Comparison of ENCODE assay signal across 1 cellular context in the genomic region with DNA sequence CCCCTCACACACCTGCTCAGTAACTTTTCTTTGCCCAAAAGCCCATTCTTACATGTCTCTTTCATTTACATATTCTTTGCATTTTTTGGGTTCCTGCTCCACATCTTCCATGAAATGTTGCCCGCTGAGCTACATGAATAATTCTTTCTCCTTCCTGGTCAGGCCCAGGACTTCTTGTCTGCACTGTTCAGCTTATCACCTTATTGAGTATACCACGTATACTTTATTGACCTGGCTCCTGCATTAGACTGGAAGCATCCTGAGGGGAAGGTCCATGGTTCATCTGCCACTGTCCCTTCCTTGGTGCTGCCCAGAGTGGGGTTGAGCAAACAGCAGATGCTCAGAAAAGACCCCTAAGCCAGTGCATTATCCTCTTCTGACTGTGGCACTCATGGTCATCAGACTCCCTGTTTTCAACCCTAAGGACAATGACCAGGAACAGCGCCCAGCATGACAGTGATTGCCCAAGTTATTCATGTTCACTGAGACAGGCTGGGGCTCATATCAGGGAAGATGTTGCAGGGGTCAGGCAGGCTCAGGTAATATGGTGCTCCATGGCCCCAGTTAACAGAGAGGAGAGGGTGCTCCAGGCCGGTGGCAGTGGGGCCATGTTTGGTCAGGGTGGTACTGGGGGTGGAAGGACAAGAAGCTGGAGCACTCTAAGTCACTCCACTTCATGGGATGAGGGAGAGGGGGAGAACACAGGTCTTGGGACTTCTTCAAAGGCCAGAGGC.
TF ChIP-seq lines count a peak whose summit lies in the region.

No MANE protein-coding gene starts in this region.

TF ChIP-seq in HepG2, 621 proteins besides CTCF, POLR2A, EP300 and RAD21 (continued from another document and continues in another):
- TF ChIP-seq, protein P1, sequence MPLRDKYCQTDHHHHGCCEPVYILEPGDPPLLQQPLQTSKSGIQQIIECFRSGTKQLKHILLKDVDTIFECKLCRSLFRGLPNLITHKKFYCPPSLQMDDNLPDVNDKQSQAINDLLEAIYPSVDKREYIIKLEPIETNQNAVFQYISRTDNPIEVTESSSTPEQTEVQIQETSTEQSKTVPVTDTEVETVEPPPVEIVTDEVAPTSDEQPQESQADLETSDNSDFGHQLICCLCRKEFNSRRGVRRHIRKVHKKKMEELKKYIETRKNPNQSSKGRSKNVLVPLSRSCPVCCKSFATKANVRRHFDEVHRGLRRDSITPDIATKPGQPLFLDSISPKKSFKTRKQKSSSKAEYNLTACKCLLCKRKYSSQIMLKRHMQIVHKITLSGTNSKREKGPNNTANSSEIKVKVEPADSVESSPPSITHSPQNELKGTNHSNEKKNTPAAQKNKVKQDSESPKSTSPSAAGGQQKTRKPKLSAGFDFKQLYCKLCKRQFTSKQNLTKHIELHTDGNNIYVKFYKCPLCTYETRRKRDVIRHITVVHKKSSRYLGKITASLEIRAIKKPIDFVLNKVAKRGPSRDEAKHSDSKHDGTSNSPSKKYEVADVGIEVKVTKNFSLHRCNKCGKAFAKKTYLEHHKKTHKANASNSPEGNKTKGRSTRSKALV (CRISPR knock-in tag; IDR thresholded peaks at IDR 0.05): no peak
- TF ChIP-seq MAF1 (CRISPR knock-in tag; IDR thresholded peaks at IDR 0.05; ENCODE audit: borderline replicate concordance) (no peak), SOX6 (IDR thresholded peaks at IDR 0.05) (no peak), SOX6 (CRISPR knock-in tag; IDR thresholded peaks at IDR 0.05) (peak; percentile 28; the same call in 1 of the 2 replicates), CEBPG (CRISPR knock-in tag; IDR thresholded peaks at IDR 0.05) (no peak), GPN1 (CRISPR knock-in tag; IDR thresholded peaks at IDR 0.05; ENCODE audit: borderline replicate concordance) (no peak), ZNF317 (CRISPR knock-in tag; IDR thresholded peaks at IDR 0.05) (0 out of 2 replicates have a peak, but pooled peaks have one; percentile 42), AGO1 (IDR thresholded peaks at IDR 0.05; ENCODE audit: low read depth, low read length, poor library complexity, severe bottlenecking) (no peak), POGZ (CRISPR knock-in tag; IDR thresholded peaks at IDR 0.05) (no peak), ZBTB42 (CRISPR knock-in tag; IDR thresholded peaks at IDR 0.05) (no peak), MEIS2 (CRISPR knock-in tag; IDR thresholded peaks at IDR 0.05) (peak; percentile 44; the same call in 1 of the 2 replicates), ZBTB21 (CRISPR knock-in tag; IDR thresholded peaks at IDR 0.05) (no peak), CAMTA2 (CRISPR knock-in tag; IDR thresholded peaks at IDR 0.05; ENCODE audit: borderline replicate concordance) (no peak; the same call in 1 of the 2 replicates), MBNL3 (CRISPR knock-in tag; conservative IDR thresholded peaks at IDR 0.05) (no peak), FOSL2 (CRISPR knock-in tag; IDR thresholded peaks at IDR 0.05) (no peak), ZNF549 (CRISPR knock-in tag; IDR thresholded peaks at IDR 0.05) (no peak), ZNF83 (CRISPR knock-in tag; IDR thresholded peaks at IDR 0.05; ENCODE audit: borderline replicate concordance) (0 out of 2 replicates have a peak, but pooled peaks have one; percentile 53), ZNF598 (CRISPR knock-in tag; IDR thresholded peaks at IDR 0.05; ENCODE audit: borderline replicate concordance) (no peak), ZNF335 (CRISPR knock-in tag; IDR thresholded peaks at IDR 0.05) (no peak), NFE2L1 (CRISPR knock-in tag; IDR thresholded peaks at IDR 0.05; ENCODE audit: borderline replicate concordance) (no peak), CBX1 (IDR thresholded peaks at IDR 0.05; ENCODE audit: low read depth) (peak; percentile 60), SOX13 (IDR thresholded peaks at IDR 0.05) (no peak), SOX13 (CRISPR knock-in tag; conservative IDR thresholded peaks at IDR 0.05 in 1 of 2, IDR thresholded peaks at IDR 0.05 in 1 of 2) (no peak), ZFY (CRISPR knock-in tag; IDR thresholded peaks at IDR 0.05) (peak; percentile 46; the same call in 1 of the 2 replicates), EEA1 (CRISPR knock-in tag; IDR thresholded peaks at IDR 0.05; ENCODE audit: borderline replicate concordance) (no peak), ZNF510 (CRISPR knock-in tag; IDR thresholded peaks at IDR 0.05; ENCODE audit: low read depth) (no peak), ZNF230 (CRISPR knock-in tag; IDR thresholded peaks at IDR 0.05) (no peak), SPEN (CRISPR knock-in tag; IDR thresholded peaks at IDR 0.05; ENCODE audit: low read depth) (no peak), SRY (CRISPR knock-in tag; IDR thresholded peaks at IDR 0.05) (no peak), ZNF350 (CRISPR knock-in tag; IDR thresholded peaks at IDR 0.05; ENCODE audit: borderline replicate concordance, low read depth) (no peak), GATAD2A (CRISPR knock-in tag; IDR thresholded peaks at IDR 0.05) (no peak), DR1 (CRISPR knock-in tag; IDR thresholded peaks at IDR 0.05) (0 out of 2 replicates have a peak, but pooled peaks have one; percentile 13)
- TF ChIP-seq, protein P2, sequence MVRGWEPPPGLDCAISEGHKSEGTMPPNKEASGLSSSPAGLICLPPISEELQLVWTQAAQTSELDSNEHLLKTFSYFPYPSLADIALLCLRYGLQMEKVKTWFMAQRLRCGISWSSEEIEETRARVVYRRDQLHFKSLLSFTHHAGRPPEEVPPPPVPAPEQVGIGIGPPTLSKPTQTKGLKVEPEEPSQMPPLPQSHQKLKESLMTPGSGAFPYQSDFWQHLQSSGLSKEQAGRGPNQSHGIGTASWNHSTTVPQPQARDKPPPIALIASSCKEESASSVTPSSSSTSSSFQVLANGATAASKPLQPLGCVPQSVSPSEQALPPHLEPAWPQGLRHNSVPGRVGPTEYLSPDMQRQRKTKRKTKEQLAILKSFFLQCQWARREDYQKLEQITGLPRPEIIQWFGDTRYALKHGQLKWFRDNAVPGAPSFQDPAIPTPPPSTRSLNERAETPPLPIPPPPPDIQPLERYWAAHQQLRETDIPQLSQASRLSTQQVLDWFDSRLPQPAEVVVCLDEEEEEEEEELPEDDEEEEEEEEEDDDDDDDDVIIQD (CRISPR knock-in tag; IDR thresholded peaks at IDR 0.05; ENCODE audit: low read depth): no peak
- TF ChIP-seq, protein P3, sequence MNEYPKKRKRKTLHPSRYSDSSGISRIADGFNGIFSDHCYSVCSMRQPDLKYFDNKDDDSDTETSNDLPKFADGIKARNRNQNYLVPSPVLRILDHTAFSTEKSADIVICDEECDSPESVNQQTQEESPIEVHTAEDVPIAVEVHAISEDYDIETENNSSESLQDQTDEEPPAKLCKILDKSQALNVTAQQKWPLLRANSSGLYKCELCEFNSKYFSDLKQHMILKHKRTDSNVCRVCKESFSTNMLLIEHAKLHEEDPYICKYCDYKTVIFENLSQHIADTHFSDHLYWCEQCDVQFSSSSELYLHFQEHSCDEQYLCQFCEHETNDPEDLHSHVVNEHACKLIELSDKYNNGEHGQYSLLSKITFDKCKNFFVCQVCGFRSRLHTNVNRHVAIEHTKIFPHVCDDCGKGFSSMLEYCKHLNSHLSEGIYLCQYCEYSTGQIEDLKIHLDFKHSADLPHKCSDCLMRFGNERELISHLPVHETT (CRISPR knock-in tag; conservative IDR thresholded peaks at IDR 0.05): no peak
- TF ChIP-seq, protein P4, sequence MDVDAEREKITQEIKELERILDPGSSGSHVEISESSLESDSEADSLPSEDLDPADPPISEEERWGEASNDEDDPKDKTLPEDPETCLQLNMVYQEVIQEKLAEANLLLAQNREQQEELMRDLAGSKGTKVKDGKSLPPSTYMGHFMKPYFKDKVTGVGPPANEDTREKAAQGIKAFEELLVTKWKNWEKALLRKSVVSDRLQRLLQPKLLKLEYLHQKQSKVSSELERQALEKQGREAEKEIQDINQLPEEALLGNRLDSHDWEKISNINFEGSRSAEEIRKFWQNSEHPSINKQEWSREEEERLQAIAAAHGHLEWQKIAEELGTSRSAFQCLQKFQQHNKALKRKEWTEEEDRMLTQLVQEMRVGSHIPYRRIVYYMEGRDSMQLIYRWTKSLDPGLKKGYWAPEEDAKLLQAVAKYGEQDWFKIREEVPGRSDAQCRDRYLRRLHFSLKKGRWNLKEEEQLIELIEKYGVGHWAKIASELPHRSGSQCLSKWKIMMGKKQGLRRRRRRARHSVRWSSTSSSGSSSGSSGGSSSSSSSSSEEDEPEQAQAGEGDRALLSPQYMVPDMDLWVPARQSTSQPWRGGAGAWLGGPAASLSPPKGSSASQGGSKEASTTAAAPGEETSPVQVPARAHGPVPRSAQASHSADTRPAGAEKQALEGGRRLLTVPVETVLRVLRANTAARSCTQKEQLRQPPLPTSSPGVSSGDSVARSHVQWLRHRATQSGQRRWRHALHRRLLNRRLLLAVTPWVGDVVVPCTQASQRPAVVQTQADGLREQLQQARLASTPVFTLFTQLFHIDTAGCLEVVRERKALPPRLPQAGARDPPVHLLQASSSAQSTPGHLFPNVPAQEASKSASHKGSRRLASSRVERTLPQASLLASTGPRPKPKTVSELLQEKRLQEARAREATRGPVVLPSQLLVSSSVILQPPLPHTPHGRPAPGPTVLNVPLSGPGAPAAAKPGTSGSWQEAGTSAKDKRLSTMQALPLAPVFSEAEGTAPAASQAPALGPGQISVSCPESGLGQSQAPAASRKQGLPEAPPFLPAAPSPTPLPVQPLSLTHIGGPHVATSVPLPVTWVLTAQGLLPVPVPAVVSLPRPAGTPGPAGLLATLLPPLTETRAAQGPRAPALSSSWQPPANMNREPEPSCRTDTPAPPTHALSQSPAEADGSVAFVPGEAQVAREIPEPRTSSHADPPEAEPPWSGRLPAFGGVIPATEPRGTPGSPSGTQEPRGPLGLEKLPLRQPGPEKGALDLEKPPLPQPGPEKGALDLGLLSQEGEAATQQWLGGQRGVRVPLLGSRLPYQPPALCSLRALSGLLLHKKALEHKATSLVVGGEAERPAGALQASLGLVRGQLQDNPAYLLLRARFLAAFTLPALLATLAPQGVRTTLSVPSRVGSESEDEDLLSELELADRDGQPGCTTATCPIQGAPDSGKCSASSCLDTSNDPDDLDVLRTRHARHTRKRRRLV (CRISPR knock-in tag; IDR thresholded peaks at IDR 0.05): no peak
- TF ChIP-seq, protein P5, sequence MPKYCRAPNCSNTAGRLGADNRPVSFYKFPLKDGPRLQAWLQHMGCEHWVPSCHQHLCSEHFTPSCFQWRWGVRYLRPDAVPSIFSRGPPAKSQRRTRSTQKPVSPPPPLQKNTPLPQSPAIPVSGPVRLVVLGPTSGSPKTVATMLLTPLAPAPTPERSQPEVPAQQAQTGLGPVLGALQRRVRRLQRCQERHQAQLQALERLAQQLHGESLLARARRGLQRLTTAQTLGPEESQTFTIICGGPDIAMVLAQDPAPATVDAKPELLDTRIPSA (CRISPR knock-in tag; IDR thresholded peaks at IDR 0.05; ENCODE audit: borderline replicate concordance): no peak; the same call in 1 of the 2 replicates
- TF ChIP-seq, protein P6, sequence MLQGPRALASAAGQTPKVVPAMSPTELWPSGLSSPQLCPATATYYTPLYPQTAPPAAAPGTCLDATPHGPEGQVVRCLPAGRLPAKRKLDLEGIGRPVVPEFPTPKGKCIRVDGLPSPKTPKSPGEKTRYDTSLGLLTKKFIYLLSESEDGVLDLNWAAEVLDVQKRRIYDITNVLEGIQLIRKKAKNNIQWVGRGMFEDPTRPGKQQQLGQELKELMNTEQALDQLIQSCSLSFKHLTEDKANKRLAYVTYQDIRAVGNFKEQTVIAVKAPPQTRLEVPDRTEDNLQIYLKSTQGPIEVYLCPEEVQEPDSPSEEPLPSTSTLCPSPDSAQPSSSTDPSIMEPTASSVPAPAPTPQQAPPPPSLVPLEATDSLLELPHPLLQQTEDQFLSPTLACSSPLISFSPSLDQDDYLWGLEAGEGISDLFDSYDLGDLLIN (CRISPR knock-in tag; IDR thresholded peaks at IDR 0.05; ENCODE audit: borderline replicate concordance): no peak
- TF ChIP-seq, protein P7, sequence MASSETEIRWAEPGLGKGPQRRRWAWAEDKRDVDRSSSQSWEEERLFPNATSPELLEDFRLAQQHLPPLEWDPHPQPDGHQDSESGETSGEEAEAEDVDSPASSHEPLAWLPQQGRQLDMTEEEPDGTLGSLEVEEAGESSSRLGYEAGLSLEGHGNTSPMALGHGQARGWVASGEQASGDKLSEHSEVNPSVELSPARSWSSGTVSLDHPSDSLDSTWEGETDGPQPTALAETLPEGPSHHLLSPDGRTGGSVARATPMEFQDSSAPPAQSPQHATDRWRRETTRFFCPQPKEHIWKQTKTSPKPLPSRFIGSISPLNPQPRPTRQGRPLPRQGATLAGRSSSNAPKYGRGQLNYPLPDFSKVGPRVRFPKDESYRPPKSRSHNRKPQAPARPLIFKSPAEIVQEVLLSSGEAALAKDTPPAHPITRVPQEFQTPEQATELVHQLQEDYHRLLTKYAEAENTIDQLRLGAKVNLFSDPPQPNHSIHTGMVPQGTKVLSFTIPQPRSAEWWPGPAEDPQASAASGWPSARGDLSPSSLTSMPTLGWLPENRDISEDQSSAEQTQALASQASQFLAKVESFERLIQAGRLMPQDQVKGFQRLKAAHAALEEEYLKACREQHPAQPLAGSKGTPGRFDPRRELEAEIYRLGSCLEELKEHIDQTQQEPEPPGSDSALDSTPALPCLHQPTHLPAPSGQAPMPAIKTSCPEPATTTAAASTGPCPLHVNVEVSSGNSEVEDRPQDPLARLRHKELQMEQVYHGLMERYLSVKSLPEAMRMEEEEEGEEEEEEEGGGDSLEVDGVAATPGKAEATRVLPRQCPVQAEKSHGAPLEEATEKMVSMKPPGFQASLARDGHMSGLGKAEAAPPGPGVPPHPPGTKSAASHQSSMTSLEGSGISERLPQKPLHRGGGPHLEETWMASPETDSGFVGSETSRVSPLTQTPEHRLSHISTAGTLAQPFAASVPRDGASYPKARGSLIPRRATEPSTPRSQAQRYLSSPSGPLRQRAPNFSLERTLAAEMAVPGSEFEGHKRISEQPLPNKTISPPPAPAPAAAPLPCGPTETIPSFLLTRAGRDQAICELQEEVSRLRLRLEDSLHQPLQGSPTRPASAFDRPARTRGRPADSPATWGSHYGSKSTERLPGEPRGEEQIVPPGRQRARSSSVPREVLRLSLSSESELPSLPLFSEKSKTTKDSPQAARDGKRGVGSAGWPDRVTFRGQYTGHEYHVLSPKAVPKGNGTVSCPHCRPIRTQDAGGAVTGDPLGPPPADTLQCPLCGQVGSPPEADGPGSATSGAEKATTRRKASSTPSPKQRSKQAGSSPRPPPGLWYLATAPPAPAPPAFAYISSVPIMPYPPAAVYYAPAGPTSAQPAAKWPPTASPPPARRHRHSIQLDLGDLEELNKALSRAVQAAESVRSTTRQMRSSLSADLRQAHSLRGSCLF (CRISPR knock-in tag; IDR thresholded peaks at IDR 0.05; ENCODE audit: borderline replicate concordance): no peak
- TF ChIP-seq, protein P8, sequence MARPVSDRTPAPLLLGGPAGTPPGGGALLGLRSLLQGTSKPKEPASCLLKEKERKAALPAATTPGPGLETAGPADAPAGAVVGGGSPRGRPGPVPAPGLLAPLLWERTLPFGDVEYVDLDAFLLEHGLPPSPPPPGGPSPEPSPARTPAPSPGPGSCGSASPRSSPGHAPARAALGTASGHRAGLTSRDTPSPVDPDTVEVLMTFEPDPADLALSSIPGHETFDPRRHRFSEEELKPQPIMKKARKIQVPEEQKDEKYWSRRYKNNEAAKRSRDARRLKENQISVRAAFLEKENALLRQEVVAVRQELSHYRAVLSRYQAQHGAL (CRISPR knock-in tag; IDR thresholded peaks at IDR 0.05; ENCODE audit: not compliant biosample characterization): no peak
- TF ChIP-seq, protein P9, sequence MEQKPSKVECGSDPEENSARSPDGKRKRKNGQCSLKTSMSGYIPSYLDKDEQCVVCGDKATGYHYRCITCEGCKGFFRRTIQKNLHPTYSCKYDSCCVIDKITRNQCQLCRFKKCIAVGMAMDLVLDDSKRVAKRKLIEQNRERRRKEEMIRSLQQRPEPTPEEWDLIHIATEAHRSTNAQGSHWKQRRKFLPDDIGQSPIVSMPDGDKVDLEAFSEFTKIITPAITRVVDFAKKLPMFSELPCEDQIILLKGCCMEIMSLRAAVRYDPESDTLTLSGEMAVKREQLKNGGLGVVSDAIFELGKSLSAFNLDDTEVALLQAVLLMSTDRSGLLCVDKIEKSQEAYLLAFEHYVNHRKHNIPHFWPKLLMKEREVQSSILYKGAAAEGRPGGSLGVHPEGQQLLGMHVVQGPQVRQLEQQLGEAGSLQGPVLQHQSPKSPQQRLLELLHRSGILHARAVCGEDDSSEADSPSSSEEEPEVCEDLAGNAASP (CRISPR knock-in tag; IDR thresholded peaks at IDR 0.05; ENCODE audit: borderline replicate concordance): 0 out of 2 replicates have a peak, but pooled peaks have one; percentile 10
